In genomic region chr9:15959663-15960062, GRCh38 we compare ENCODE assay signal across 28 cellular contexts.
"Had no signal": no experiment of that assay in that cellular context is flagged by ENCODE, and none has a peak within 500 bp of the region (broad histone marks: within the 10 kb centered on the region; RNA-seq: fewer than 3 reads in every experiment).

No MANE protein-coding gene starts in this region.

- DNase-seq: MM.1S, MV-4-11, NCI-H1092, NCI-H1105, NCI-H1417 treated with DMSO at 0.1 percent for 48 hours, NCI-H1436 treated with DMSO at 0.1 percent for 48 hours, NCI-H1694 treated with DMSO at 0.1 percent for 48 hours, NCI-H187 treated with DMSO at 0.1 percent for 48 hours, NCI-H2029 treated with DMSO at 0.1 percent for 48 hours, NCI-H2081 treated with DMSO at 0.1 percent for 48 hours, NCI-H2107, NCI-H2171, NCI-H226, NCI-H446 treated with DMSO at 0.1 percent for 48 hours, NCI-H510A, NCI-H524, NCI-H526, NCI-H69, NCI-H748 treated with DMSO at 0.1 percent for 48 hours, NCI-H82, Peyer's patch, Right ventricle myocardium superior, RPMI8226, SHP77 treated with DMSO at 0.1 percent for 48 hours, T-cell, T-helper 17 cell had no signal

- H3K36me3 ChIP-seq: Peyer's patch, SJSA1 had no signal

- H3K27ac ChIP-seq: Peyer's patch, SJSA1 had no signal

- H3K27me3 ChIP-seq: Peyer's patch, SJSA1 had no signal

- H3K4me3 ChIP-seq: Peyer's patch, SJSA1 had no signal

- ATAC-seq: SK-N-SH treated with all-trans-retinoic acid at 6 μM for 48 hours, T-cell, T-helper 17 cell had no signal

- H3K4me1 ChIP-seq: Peyer's patch, SJSA1 had no signal

- H3K9me3 ChIP-seq: Peyer's patch, SJSA1 had no signal
